11 cellular contexts compared by ENCODE assay signal in genomic region chr12:14849664-14850063, GRCh38. TPM values are rescaled to one million over a fixed set of nuclear protein-coding genes. Genes with fewer than 3 reads are reported as not detected.
DNase-seq lines count a peak whose midpoint lies in the region; TF ChIP-seq lines count a peak whose summit lies in the region.
"Had no signal": no experiment of that assay in that cellular context is flagged by ENCODE, and none has a peak within 500 bp of the region (broad histone marks: within the 10 kb centered on the region; RNA-seq: fewer than 3 reads in every experiment).

No MANE protein-coding gene starts in this region.

- H3K4me3 ChIP-seq in epithelial cell of esophagus (ENCODE audit: low read length) (no peak overlapping the region), adrenal gland (no peak overlapping the region)
- H3K4me3 ChIP-seq: colonic mucosa had no signal

- peak; percentile 62 for DNase-seq in HT1080 (ENCODE audit: low read depth)
- DNase-seq in epithelial cell of esophagus (ENCODE audit: low read depth), result peak; percentile 32
- no peak for DNase-seq in neural crest cell (ENCODE audit: low read depth, low spot score)
- no peak for DNase-seq in middle frontal gyrus (ENCODE audit: extremely low spot score, low spot score)
- DNase-seq in HCEC 1CT, result no peak
- no peak for DNase-seq in adrenal gland
- DNase-seq: colonic mucosa, NCI-H1092, NCI-H524, SHP77 treated with DMSO at 0.1 percent for 48 hours had no signal

- WGBS in adrenal gland, 4 donors, result 56 to 69% (median 63%) methylated on average over 2 of the region's 2 CpGs

- no peak for TF ChIP-seq POLR2A in adrenal gland (IDR thresholded peaks at IDR 0.05)

- no peaks in the 10 kb centered on the region for H3K27me3 Mint-ChIP-seq in neural crest cell (ENCODE audit: low read depth)

- no peaks in the 10 kb centered on the region for H3K9me3 ChIP-seq in adrenal gland (replicated peaks in 1 of 3)
- H3K9me3 ChIP-seq: colonic mucosa had no signal

- H3K27ac Mint-ChIP-seq in neural crest cell (ENCODE audit: unreplicated experiment), result peak overlapping the region; percentile 70

- no peak overlapping the region for H3K27ac ChIP-seq in adrenal gland
- H3K27ac ChIP-seq: colonic mucosa had no signal

- H3K9me3 Mint-ChIP-seq in neural crest cell, result no peaks in the 10 kb centered on the region

- peaks cover 44% of the 10 kb centered on the region for H3K4me1 Mint-ChIP-seq in neural crest cell

- no peaks in the 10 kb centered on the region for H3K36me3 ChIP-seq in adrenal gland (replicated peaks in 1 of 2)
- H3K36me3 ChIP-seq: colonic mucosa had no signal

- peaks cover 20 to 28% of the 10 kb centered on the region in 2 donors for H3K4me1 ChIP-seq in adrenal gland (replicated peaks in 1 of 2)
- H3K4me1 ChIP-seq: colonic mucosa had no signal

- H3K4me3 Mint-ChIP-seq in neural crest cell, result no peak overlapping the region

- no peaks in the 10 kb centered on the region for H3K27me3 ChIP-seq in adrenal gland
- H3K27me3 ChIP-seq: colonic mucosa had no signal

- TF ChIP-seq CTCF in epithelial cell of esophagus (IDR thresholded peaks at IDR 0.05; ENCODE audit: insufficient read depth, low read depth, low read length, missing control alignments), result no peak
- TF ChIP-seq CTCF in neural crest cell (conservative IDR thresholded peaks at IDR 0.05), result no peak
- TF ChIP-seq CTCF in adrenal gland (IDR thresholded peaks at IDR 0.05), result no peak

- no peaks in the 10 kb centered on the region for H3K36me3 Mint-ChIP-seq in neural crest cell (ENCODE audit: low read depth)

- intact Hi-C loops in adrenal gland (cut with DNase I), result loop anchor here (5.0 to 10.0 kb wide), 2 partner anchors 145 to 148 kb away; no protein-coding TSS in a partner anchor

RNA-seq across cellular contexts. Expression of gene ART4, which starts 6.3 kb away (rescaled TPM):
- not detected in 2 replicates for total RNA-seq in HT1080 (2014; rRNA removed; shearing (Covaris generic))
- polyA plus RNA-seq in HT1080 (2015; cell fraction: cytosol; rRNA removed), result not detected in 2 replicates
- not detected in 2 replicates for polyA plus RNA-seq in HT1080 (2015; cell fraction: nucleus; rRNA removed)
- total RNA-seq in neural crest cell (not detected in 2 replicates), adrenal gland (10 to 100 TPM in 1 of 8 donors, 1 to 10 TPM in 6, under 1 TPM in 1; 0.66 to 15.2 (median 5.1) TPM)
- 1 to 10 TPM in 1 of 3 donors, under 1 TPM in 2; 0.51 to 5.9 (median 0.88) TPM for polyA plus RNA-seq in adrenal gland
- total RNA-seq: G401 had no signal

RNA-seq across cellular contexts. Expression of gene SMCO3, which starts 35.7 kb away (rescaled TPM):
- total RNA-seq in HT1080 (2014; rRNA removed; shearing (Covaris generic)), result not detected in 2 replicates
- polyA plus RNA-seq in HT1080 (2015; cell fraction: cytosol; rRNA removed), result not detected in 2 replicates
- not detected in 2 replicates for polyA plus RNA-seq in HT1080 (2015; cell fraction: nucleus; rRNA removed)
- total RNA-seq in neural crest cell (not detected in 2 replicates), adrenal gland (under 1 TPM in 6 of 8 donors, not detected in 2; 0.21 to 0.41 (median 0.28) TPM)
- polyA plus RNA-seq in adrenal gland, result under 1 TPM in 2 of 3 donors, not detected in 1; 0.20 to 0.24 TPM
- total RNA-seq: colonic mucosa, G401 had no signal

RNA-seq across cellular contexts. Expression of gene MGP, which starts 36.0 kb away (rescaled TPM):
- total RNA-seq in HT1080 (2014; rRNA removed; shearing (Covaris generic)), result 0.23 and 0.90 TPM in 2 replicates
- 0.11 and 0.14 TPM in 2 replicates for polyA plus RNA-seq in HT1080 (2015; cell fraction: cytosol; rRNA removed)
- polyA plus RNA-seq in HT1080 (2015; cell fraction: nucleus; rRNA removed), result 0.15 TPM in 1 of 2 replicates, not detected in the other
- total RNA-seq in neural crest cell, result not detected in 2 replicates
- 1,000 to 10,000 TPM; 1,007 to 2,003 (median 1,366) TPM for total RNA-seq in adrenal gland
- polyA plus RNA-seq in adrenal gland, result 1,000 to 10,000 TPM in 2 of 3 donors, 100 to 1,000 TPM in 1; 999 to 1,170 (median 1,064) TPM
- total RNA-seq: G401 had no signal

RNA-seq across cellular contexts. Expression of gene C12orf60, which starts 46.2 kb away (rescaled TPM):
- total RNA-seq in HT1080 (2014; rRNA removed; shearing (Covaris generic)), result 1.7 and 3.8 TPM in 2 replicates
- polyA plus RNA-seq in HT1080 (2015; cell fraction: cytosol; rRNA removed), result 2.1 and 2.8 TPM in 2 replicates
- polyA plus RNA-seq in HT1080 (2015; cell fraction: nucleus; rRNA removed), result 2.3 TPM in 2 replicates
- total RNA-seq in neural crest cell (2.5 and 2.9 TPM in 2 replicates), adrenal gland (1 to 10 TPM; 2.6 to 9.3 (median 4.5) TPM)
- polyA plus RNA-seq in adrenal gland, result 10 to 100 TPM in 1 of 3 donors, 1 to 10 TPM in 2; 3.1 to 12.5 (median 4.8) TPM

RNA-seq across cellular contexts. Expression of gene WBP11, which starts 46.4 kb away (rescaled TPM):
- total RNA-seq in HT1080 (2014; rRNA removed; shearing (Covaris generic)), result 13.7 and 32.1 TPM in 2 replicates
- 38.0 and 47.1 TPM in 2 replicates for polyA plus RNA-seq in HT1080 (2015; cell fraction: cytosol; rRNA removed)
- 37.7 and 39.4 TPM in 2 replicates for polyA plus RNA-seq in HT1080 (2015; cell fraction: nucleus; rRNA removed)
- total RNA-seq in neural crest cell, result 101 and 109 TPM in 2 replicates
- total RNA-seq in adrenal gland, result 100 to 1,000 TPM in 1 of 8 donors, 10 to 100 TPM in 7; 11.5 to 103 (median 43.3) TPM
- 100 to 1,000 TPM in 1 of 3 donors, 10 to 100 TPM in 2; 16.6 to 112 (median 20.2) TPM for polyA plus RNA-seq in adrenal gland

Comparison
In these comparisons a context has a peak if more than half of its experiments do, and no peak if none do; other contexts are left out.
1. DNase-seq: peak in HT1080 (single experiment) and epithelial cell of esophagus (single experiment); none in neural crest cell (single experiment), middle frontal gyrus (single experiment), HCEC 1CT (single experiment) and adrenal gland (0 of 7).
2. RNA of gene MGP, which starts 36.0 kb away (total RNA-seq): 1,007 to 2,003 TPM in adrenal gland; 0.23 to 0.90 TPM in HT1080 and not detected in neural crest cell; every median in the first group is over 100 times any median in the second.